ENCODE assay signal across 8 cellular contexts in genomic region chr9:127450831-127451680, GRCh38. TPM values are rescaled to one million over a fixed set of nuclear protein-coding genes. Genes with fewer than 3 reads are reported as not detected.
DNase-seq lines count a peak whose midpoint lies in the region; ATAC-seq and TF ChIP-seq lines count a peak whose summit lies in the region.

Gene LRSAM1, plus strand, starts transcription at chr9:127451510. Its CDS starts 3,018 bp downstream, at chr9:127454528.
Gene RPL12, minus strand, starts transcription at chr9:127451406. Its CDS starts 89 bp downstream, at chr9:127451317.

- no peaks in the 10 kb centered on the region for H3K27me3 Mint-ChIP-seq in activated T-helper 17 cell treated with anti-CD3 and anti-CD28 coated beads, Interleukin-2, amount 50 U/mL, for 72 hours
- H3K27me3 Mint-ChIP-seq in naive thymus-derived CD8-positive, alpha-beta T cell = no peaks in the 10 kb centered on the region
- no peaks in the 10 kb centered on the region for H3K27me3 Mint-ChIP-seq in stimulated activated naive B cell treated with anti-CD40 and anti-IgM and Interleukin-4, amounts not matched to agents 10 μg/mL and 1 μg/mL and 100 μg/mL, for 72 hours

- CTCF ChIA-PET in RWPE1 (lab: Yijun Ruan, JAX) = no interaction called here

- TF ChIP-seq CTCF in RWPE1 (conservative IDR thresholded peaks at IDR 0.05; ENCODE audit: low read depth) (no peak), fibroblast of lung (conservative IDR thresholded peaks at IDR 0.05 in 1 of 2, IDR thresholded peaks at IDR 0.05 in 1 of 2; ENCODE audit: low read depth in 1 of 2, low read length in 2 of 2) (peak in 1 of 2 donors; percentile 2)

- H4K20me1 ChIP-seq in fibroblast of lung (ENCODE audit: control insufficient read depth, extremely low read depth, insufficient read depth, low read length) = peaks cover 3% of the 10 kb centered on the region

- peaks cover 30% of the 10 kb centered on the region for H3K36me3 ChIP-seq in fibroblast of lung (ENCODE audit: control insufficient read depth, insufficient read depth, low read length)

- peak within 1 kb of the TSS; percentile 96 for H3K4me3 Mint-ChIP-seq in activated T-helper 17 cell treated with anti-CD3 and anti-CD28 coated beads, Interleukin-2, amount 50 U/mL, for 72 hours
- H3K4me3 Mint-ChIP-seq in naive thymus-derived CD8-positive, alpha-beta T cell = peak within 1 kb of the TSS; percentile 90 to 98 (median 96)
- peak within 1 kb of the TSS; percentile 95 to 97 for H3K4me3 Mint-ChIP-seq in stimulated activated naive B cell treated with anti-CD40 and anti-IgM and Interleukin-4, amounts not matched to agents 10 μg/mL and 1 μg/mL and 100 μg/mL, for 72 hours

- H3K27me3 ChIP-seq in fibroblast of lung (ENCODE audit: control insufficient read depth, insufficient read depth, low read length) = no peaks in the 10 kb centered on the region

- peak within 1 kb of the TSS; percentile 96 for H3K27ac Mint-ChIP-seq in activated T-helper 17 cell treated with anti-CD3 and anti-CD28 coated beads, Interleukin-2, amount 50 U/mL, for 72 hours
- H3K27ac Mint-ChIP-seq in naive thymus-derived CD8-positive, alpha-beta T cell = peak within 1 kb of the TSS; percentile 91 to 98 (median 96)
- H3K27ac Mint-ChIP-seq in stimulated activated naive B cell treated with anti-CD40 and anti-IgM and Interleukin-4, amounts not matched to agents 10 μg/mL and 1 μg/mL and 100 μg/mL, for 72 hours = peak within 1 kb of the TSS; percentile 99

- H3K4me1 ChIP-seq in fibroblast of lung (ENCODE audit: control insufficient read depth, extremely low read depth, insufficient read depth, low read length) = peaks cover 2% of the 10 kb centered on the region

- H3K4me2 ChIP-seq in fibroblast of lung (ENCODE audit: extremely low read depth, insufficient read depth, low read length) = peak within 1 kb of the TSS; percentile 99

- H2AFZ ChIP-seq in fibroblast of lung (ENCODE audit: low read length) = peak within 1 kb of the TSS; percentile 80

- H3K36me3 Mint-ChIP-seq in activated T-helper 17 cell treated with anti-CD3 and anti-CD28 coated beads, Interleukin-2, amount 50 U/mL, for 72 hours (ENCODE audit: low read depth) = peaks cover 78% of the 10 kb centered on the region
- H3K36me3 Mint-ChIP-seq in naive thymus-derived CD8-positive, alpha-beta T cell = peaks cover 4 to 52% (median 15%) of the 10 kb centered on the region in 3 donors
- H3K36me3 Mint-ChIP-seq in stimulated activated naive B cell treated with anti-CD40 and anti-IgM and Interleukin-4, amounts not matched to agents 10 μg/mL and 1 μg/mL and 100 μg/mL, for 72 hours = peaks cover 61 to 81% of the 10 kb centered on the region in 2 donors

- DNase-seq in EH (ENCODE audit: low read depth) = peak; percentile 93
- DNase-seq in GOT3 (lab: John Stamatoyannopoulos, UW) = peak; percentile 81
- peak; percentile 94 for DNase-seq in LoVo (ENCODE audit: low spot score)
- peak; percentile 99 for DNase-seq in RWPE1 (ENCODE audit: low spot score)
- peak; percentile 86 to 97 for DNase-seq in fibroblast of lung (ENCODE audit: low read depth in 2 of 2)
- peak; percentile 94 to 100 (median 99) for DNase-seq in naive thymus-derived CD8-positive, alpha-beta T cell
- DNase-seq in stimulated activated naive B cell treated with anti-CD40 and anti-IgM and Interleukin-4, amounts not matched to agents 10 μg/mL and 1 μg/mL and 100 μg/mL, for 72 hours = peak; percentile 95

- peak; percentile 76 for ATAC-seq in activated T-helper 17 cell treated with anti-CD3 and anti-CD28 coated beads, Interleukin-2, amount 50 U/mL, for 72 hours (replicated peaks)
- peak; percentile 77 to 85 for ATAC-seq in naive thymus-derived CD8-positive, alpha-beta T cell
- peak; percentile 73 to 77 for ATAC-seq in stimulated activated naive B cell treated with anti-CD40 and anti-IgM and Interleukin-4, amounts not matched to agents 10 μg/mL and 1 μg/mL and 100 μg/mL, for 72 hours (replicated peaks)

- H3K9me3 ChIP-seq in fibroblast of lung (ENCODE audit: control insufficient read depth, insufficient read depth, low read depth, low read length) = no peaks in the 10 kb centered on the region

- POLR2A ChIA-PET in RWPE1 (lab: Yijun Ruan, JAX; ENCODE audit: low non-redundant PET) = interaction anchor here (0.5 to 1.7 kb wide), 6 partner anchors 9 to 226 kb away, joined by 3 to 4 read pairs (median 3); partner anchors contain the start of gene SLC2A8
- POLR2A ChIA-PET in naive thymus-derived CD8-positive, alpha-beta T cell (lab: Charles Lee) = interaction anchor here (0.6 to 3.4 kb wide), 32 partner anchors 9 to 768 kb away, joined by 3 to 39 read pairs (median 5); partner anchors contain the start of genes SLC2A8, TOR2A and ZNF79

- H3K27ac ChIP-seq in RWPE1 (peak within 1 kb of the TSS; percentile 93), fibroblast of lung (ENCODE audit: insufficient read depth, low read length) (peak within 1 kb of the TSS; percentile 92)

- peak within 1 kb of the TSS; percentile 92 for H3K9ac ChIP-seq in fibroblast of lung (ENCODE audit: insufficient read depth, low read length)

- no peaks in the 10 kb centered on the region for H3K9me3 Mint-ChIP-seq in activated T-helper 17 cell treated with anti-CD3 and anti-CD28 coated beads, Interleukin-2, amount 50 U/mL, for 72 hours
- no peaks in the 10 kb centered on the region for H3K9me3 Mint-ChIP-seq in naive thymus-derived CD8-positive, alpha-beta T cell
- peaks cover 0 to 5% of the 10 kb centered on the region in 2 donors for H3K9me3 Mint-ChIP-seq in stimulated activated naive B cell treated with anti-CD40 and anti-IgM and Interleukin-4, amounts not matched to agents 10 μg/mL and 1 μg/mL and 100 μg/mL, for 72 hours

- H3K4me3 ChIP-seq in fibroblast of lung (replicated peaks in 1 of 4; ENCODE audit: control extremely low read depth in 1 of 4, insufficient read depth in 1 of 4, low read depth in 3 of 4, low read length in 4 of 4) = peak within 1 kb of the TSS; percentile 62 to 94 (median 92)

- H3K4me1 Mint-ChIP-seq in activated T-helper 17 cell treated with anti-CD3 and anti-CD28 coated beads, Interleukin-2, amount 50 U/mL, for 72 hours = peaks cover 18% of the 10 kb centered on the region
- peaks cover 14 to 54% (median 44%) of the 10 kb centered on the region in 4 donors for H3K4me1 Mint-ChIP-seq in naive thymus-derived CD8-positive, alpha-beta T cell
- H3K4me1 Mint-ChIP-seq in stimulated activated naive B cell treated with anti-CD40 and anti-IgM and Interleukin-4, amounts not matched to agents 10 μg/mL and 1 μg/mL and 100 μg/mL, for 72 hours = peaks cover 34 to 71% of the 10 kb centered on the region in 2 donors

- peaks cover 32% of the 10 kb centered on the region for H3K79me2 ChIP-seq in fibroblast of lung (ENCODE audit: control insufficient read depth, insufficient read depth, low read length)

RNA-seq across cellular contexts. Expression of gene LRSAM1, which starts in this region (rescaled TPM):
- total RNA-seq in activated T-helper 17 cell treated with anti-CD3 and anti-CD28 coated beads, Interleukin-2, amount 50 U/mL, for 72 hours = 10 to 100 TPM; 22.0 to 33.5 TPM
- 10.0 and 18.0 TPM in 2 replicates for total RNA-seq in fibroblast of lung
- 6.8 and 8.6 TPM in 2 replicates for polyA plus RNA-seq in fibroblast of lung
- polyA plus RNA-seq in fibroblast of lung (2012) = 9.2 and 11.3 TPM in 2 replicates
- polyA minus RNA-seq in fibroblast of lung (ENCODE audit: low replicate concordance) = 11.9 and 12.2 TPM in 2 replicates
- 10 to 100 TPM; 24.2 to 26.4 TPM for total RNA-seq in naive thymus-derived CD8-positive, alpha-beta T cell
- polyA plus RNA-seq in naive thymus-derived CD8-positive, alpha-beta T cell = 1 to 10 TPM; 4.3 to 9.6 (median 5.0) TPM

RNA-seq across cellular contexts. Expression of gene RPL12, which starts in this region (rescaled TPM):
- 1,000 to 10,000 TPM; 1,178 to 1,829 TPM for total RNA-seq in activated T-helper 17 cell treated with anti-CD3 and anti-CD28 coated beads, Interleukin-2, amount 50 U/mL, for 72 hours
- total RNA-seq in fibroblast of lung = 1,387 and 1,751 TPM in 2 replicates
- 1,726 and 1,973 TPM in 2 replicates for polyA plus RNA-seq in fibroblast of lung
- 1,989 and 2,401 TPM in 2 replicates for polyA plus RNA-seq in fibroblast of lung (2012)
- polyA minus RNA-seq in fibroblast of lung (ENCODE audit: low replicate concordance) = 418 and 420 TPM in 2 replicates
- 1,000 to 10,000 TPM; 1,452 to 1,480 TPM for total RNA-seq in naive thymus-derived CD8-positive, alpha-beta T cell
- polyA plus RNA-seq in naive thymus-derived CD8-positive, alpha-beta T cell = 1,000 to 10,000 TPM; 1,731 to 2,420 (median 2,163) TPM

Comparison
In these comparisons a context has a peak if more than half of its experiments do, and no peak if none do; other contexts are left out.
1. Peak in every context shown above with its lines: DNase-seq, ATAC-seq, H3K4me3 ChIP-seq and H3K27ac ChIP-seq.